Comparison of ENCODE assay signal across 21 cellular contexts in genomic region chr7:8594115-8594514, GRCh38.
A peak's percentile ranks its signal among the peaks of the same experiment; 100 is the strongest.
DNase-seq lines count a peak whose midpoint lies in the region; ATAC-seq, FAIRE-seq and TF ChIP-seq lines count a peak whose summit lies in the region.
"Had no signal": no experiment of that assay in that cellular context is flagged by ENCODE, and none has a peak within 500 bp of the region (broad histone marks: within the 10 kb centered on the region; RNA-seq: fewer than 3 reads in every experiment).

No MANE protein-coding gene starts in this region.

- no peak overlapping the region for H3K4me3 Mint-ChIP-seq in Calu3 (ENCODE audit: low read depth, unreplicated experiment)
- H3K4me3 Mint-ChIP-seq: CD4-positive, alpha-beta memory T cell; T-helper 17 cell had no signal

- TF ChIP-seq RAD21 in GM12878 (IDR thresholded peaks at IDR 0.05; ENCODE audit: insufficient read depth, low read depth, low read length) = no peak

- CTCF ChIA-PET in Calu3 (lab: Charles Lee) (interaction anchor here (1.2 kb wide), 1 partner anchor 157 kb away, joined by 3 read pairs; no protein-coding TSS in a partner anchor), GM12878 (lab: Yijun Ruan, JAX) (interaction anchor here (1.0 kb wide), 1 partner anchor 175 kb away, joined by 3 read pairs; no protein-coding TSS in a partner anchor)

- H3K4me1 Mint-ChIP-seq in Calu3 (ENCODE audit: low read depth, unreplicated experiment) = peaks cover 23% of the 10 kb centered on the region
- H3K4me1 Mint-ChIP-seq: CD4-positive, alpha-beta memory T cell; T-helper 17 cell had no signal

- H3K27me3 ChIP-seq in GM12878 (replicated peaks in 1 of 2; ENCODE audit: control insufficient read depth in 2 of 2, insufficient read depth in 2 of 2, low read length in 1 of 2) (no peaks in the 10 kb centered on the region), ovary (no peaks in the 10 kb centered on the region)
- H3K27me3 ChIP-seq: BLaER1, MG63 had no signal

- H3K9me3 ChIP-seq in GM12878 (replicated peaks; ENCODE audit: control insufficient read depth, insufficient read depth, low read length) (no peaks in the 10 kb centered on the region), ovary (no peaks in the 10 kb centered on the region)
- H3K9me3 ChIP-seq: BLaER1, MG63 had no signal

- peak overlapping the region; percentile 45 for H3K27ac Mint-ChIP-seq in Calu3 (ENCODE audit: unreplicated experiment)
- H3K27ac Mint-ChIP-seq: CD4-positive, alpha-beta memory T cell; T-helper 17 cell had no signal

- H3K4me2 ChIP-seq in GM12878 (ENCODE audit: control insufficient read depth, insufficient read depth) = no peak overlapping the region
- H3K4me2 ChIP-seq: BLaER1 had no signal

- DNase-seq in Calu3 (no peak), MV-4-11 (lab: John Stamatoyannopoulos, UW) (peak; percentile 16), GM12878 (ENCODE audit: low read depth, low spot score) (no peak), G401 (ENCODE audit: low spot score) (no peak), ovary (no peak)
- no peak for DNase-seq in stimulated activated CD4-positive, alpha-beta T cell treated with anti-CD3 and anti-CD28 coated beads, Interleukin-4, amount 100 ng/mL, for 4 hours
- DNase-seq: CD4-positive, alpha-beta memory T cell; DND-41; GOT3; MG63; NCI-H1105; NCI-H1694 treated with DMSO at 0.1 percent for 48 hours; NCI-H2107; NCI-H510A; NCI-H82; PC-3; T-helper 17 cell had no signal

- peaks cover 3% of the 10 kb centered on the region for H3K9me3 Mint-ChIP-seq in Calu3 (ENCODE audit: low read depth, unreplicated experiment)

- no peak overlapping the region for H2AFZ ChIP-seq in GM12878 (ENCODE audit: control insufficient read depth, low read depth, low read length)

- in situ Hi-C loops in GM12878 (cut with MboI) = no loop called here
- in situ Hi-C loops in G401 (cut with HindIII; ENCODE audit: low sequenced_read_pairs) = no loop called here

- H3K4me3 ChIP-seq in GM12878 = no peak overlapping the region
- no peak overlapping the region for H3K4me3 ChIP-seq in ovary
- H3K4me3 ChIP-seq: BLaER1, MG63 had no signal

- SMC1A ChIA-PET in GM12878 (lab: Charles Lee; ENCODE audit: uncharacterized antibody, unreplicated experiment) = interaction anchor here (1.6 kb wide), 1 partner anchor 44 kb away, joined by 3 read pairs; no protein-coding TSS in a partner anchor

- no peak for TF ChIP-seq CTCF in Calu3 (IDR thresholded peaks at IDR 0.05; ENCODE audit: unreplicated experiment)
- no peak for TF ChIP-seq CTCF in GM12878 (IDR thresholded peaks at IDR 0.05 in 2 of 3, conservative IDR thresholded peaks at IDR 0.05 in 1 of 3; ENCODE audit: control insufficient read depth in 2 of 3, extremely low read depth in 1 of 3, insufficient read depth in 1 of 3, low read depth in 3 of 3, low read length in 3 of 3)
- TF ChIP-seq CTCF in ovary (IDR thresholded peaks at IDR 0.05) = no peak

- H3K27me3 Mint-ChIP-seq in Calu3 (ENCODE audit: unreplicated experiment) = no peaks in the 10 kb centered on the region
- H3K27me3 Mint-ChIP-seq: CD4-positive, alpha-beta memory T cell; T-helper 17 cell had no signal

- intact Hi-C loops in Calu3 (cut with micrococcal nuclease; ENCODE audit: unreplicated experiment) = loop anchor here (10.0 kb wide), 1 partner anchor 131 kb away; no protein-coding TSS in a partner anchor
- intact Hi-C loops in GM12878 (cut with micrococcal nuclease; ENCODE audit: unreplicated experiment) = no loop called here
- intact Hi-C loops in ovary (cut with DNase I) = no loop called here

- no peak overlapping the region for H3K9ac ChIP-seq in GM12878 (ENCODE audit: control insufficient read depth, insufficient read depth, low read length)
- H3K9ac ChIP-seq: BLaER1 had no signal

- POLR2A ChIA-PET in GM12878 (lab: Charles Lee) = no interaction called here

- no peak for FAIRE-seq in GM12878 (lab: Jason Lieb, UNC)
- FAIRE-seq: G401.6, GM19239 had no signal

- H3K36me3 Mint-ChIP-seq in Calu3 (ENCODE audit: insufficient read depth, unreplicated experiment) = no peaks in the 10 kb centered on the region
- H3K36me3 Mint-ChIP-seq: CD4-positive, alpha-beta memory T cell had no signal

- peak; percentile 49 for ATAC-seq in GM18867 (IDR thresholded peaks at IDR 0.05; ENCODE audit: unreplicated experiment)
- peak; percentile 66 for ATAC-seq in GM12878
- ATAC-seq: PC-3, T-helper 17 cell had no signal

- H3K27ac ChIP-seq in GM12878 (ENCODE audit: control insufficient read depth, insufficient read depth) (no peak overlapping the region), ovary (no peak overlapping the region)
- H3K27ac ChIP-seq: BLaER1 had no signal

- no peaks in the 10 kb centered on the region for H3K79me2 ChIP-seq in GM12878 (ENCODE audit: control insufficient read depth, insufficient read depth, low read length)

- RAD21 ChIA-PET in GM12878 (lab: Charles Lee; ENCODE audit: unreplicated experiment) = no interaction called here

- no peaks in the 10 kb centered on the region for H3K4me1 ChIP-seq in GM12878 (ENCODE audit: control insufficient read depth, insufficient read depth, low read length)
- no peaks in the 10 kb centered on the region for H3K4me1 ChIP-seq in ovary (ENCODE audit: insufficient read depth)
- H3K4me1 ChIP-seq: BLaER1 had no signal

- no peaks in the 10 kb centered on the region for H4K20me1 ChIP-seq in GM12878 (ENCODE audit: control insufficient read depth, insufficient read depth)
- H4K20me1 ChIP-seq: BLaER1 had no signal

- BruUV-seq in Calu3 (replicated peaks; lab: Mats Ljungman, UMichigan) (no TSS peak), GM12878 (replicated peaks; lab: Mats Ljungman, UMichigan) (no TSS peak)

- TF ChIP-seq EP300 in GM12878 (IDR thresholded peaks at IDR 0.05; ENCODE audit: borderline replicate concordance in 1 of 2, control insufficient read depth in 1 of 2, low read depth in 2 of 2, low read length in 2 of 2) = no peak
- no peak for TF ChIP-seq EP300 in ovary (IDR thresholded peaks at IDR 0.05)

- 10% methylated on average over 5 of the region's 5 CpGs for WGBS in GM12878 (ENCODE audit: insufficient coverage, insufficient replicate concordance, low lambda C conversion rate, missing lambda C conversion rate)
- WGBS in ovary, 3 donors = 7 to 16% (median 7%) methylated on average over 5 of the region's 5 CpGs

- no peak for TF ChIP-seq POLR2A in GM12878 (IDR thresholded peaks at IDR 0.05; ENCODE audit: low read depth, low read length)
- no peak for TF ChIP-seq POLR2A in ovary (IDR thresholded peaks at IDR 0.05)

- no peaks in the 10 kb centered on the region for H3K36me3 ChIP-seq in GM12878 (ENCODE audit: control insufficient read depth in 2 of 2, insufficient read depth in 2 of 2, low read length in 1 of 2)
- H3K36me3 ChIP-seq in ovary = no peaks in the 10 kb centered on the region
- H3K36me3 ChIP-seq: BLaER1, MG63 had no signal

TF ChIP-seq in GM12878, 131 proteins besides CTCF, POLR2A, EP300 and RAD21:
- TF ChIP-seq CBX5 (IDR thresholded peaks at IDR 0.05; ENCODE audit: low read depth) (no peak), SRF (IDR thresholded peaks at IDR 0.05; ENCODE audit: low read depth in 2 of 2, low read length in 2 of 2) (no peak), EGR1 (IDR thresholded peaks at IDR 0.05; ENCODE audit: borderline replicate concordance in 1 of 2, low read depth in 2 of 2, low read length in 2 of 2) (no peak), MYB (IDR thresholded peaks at IDR 0.05; ENCODE audit: borderline replicate concordance, low read depth, low read length) (no peak), TAF1 (IDR thresholded peaks at IDR 0.05; ENCODE audit: borderline replicate concordance, low read depth, low read length) (no peak), CREB1 (IDR thresholded peaks at IDR 0.05; ENCODE audit: low read depth) (no peak), SUZ12 (IDR thresholded peaks at IDR 0.05; ENCODE audit: unreplicated experiment) (no peak)
